In the genomic region with DNA sequence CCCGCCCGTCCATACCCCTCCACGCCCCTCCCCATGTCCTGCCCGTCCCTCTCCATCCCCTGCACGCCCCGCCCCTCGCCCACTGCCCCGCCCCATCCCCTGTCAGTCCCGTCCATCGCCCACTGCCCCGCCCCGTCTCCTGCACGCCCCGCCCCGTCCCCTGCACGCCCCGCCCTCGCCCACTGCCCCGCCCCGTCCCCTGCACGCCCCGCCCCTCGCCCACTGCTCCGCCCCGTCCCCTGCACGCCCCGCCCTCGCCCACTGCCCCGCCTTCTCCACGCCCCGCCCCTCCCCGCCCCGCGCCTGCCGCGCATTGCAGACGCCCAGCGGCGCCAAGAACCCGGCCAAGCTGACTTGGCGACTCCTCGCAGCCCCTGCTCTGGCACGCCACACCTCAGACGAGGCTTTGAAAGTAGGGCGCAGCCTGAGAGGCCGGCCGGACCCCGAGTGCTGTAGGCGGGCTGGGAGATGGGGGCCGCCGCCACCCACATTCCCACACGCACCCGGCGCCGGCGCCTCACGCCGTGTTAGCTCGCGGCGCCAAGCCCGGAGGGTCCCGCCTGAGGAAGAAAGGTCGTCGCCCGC, we compare ENCODE assay signal across 1 cellular context.
TF ChIP-seq lines count a peak whose summit lies in the region.

A gene (plus strand): TSS at position 316 of the 585 bp plus-strand sequence. CDS start 2,410 bp downstream, outside the sequence.

TF ChIP-seq in HEK293, 187 proteins besides CTCF, POLR2A, EP300 and RAD21 (continued from another document and continues in another):
- TF ChIP-seq, protein P1, sequence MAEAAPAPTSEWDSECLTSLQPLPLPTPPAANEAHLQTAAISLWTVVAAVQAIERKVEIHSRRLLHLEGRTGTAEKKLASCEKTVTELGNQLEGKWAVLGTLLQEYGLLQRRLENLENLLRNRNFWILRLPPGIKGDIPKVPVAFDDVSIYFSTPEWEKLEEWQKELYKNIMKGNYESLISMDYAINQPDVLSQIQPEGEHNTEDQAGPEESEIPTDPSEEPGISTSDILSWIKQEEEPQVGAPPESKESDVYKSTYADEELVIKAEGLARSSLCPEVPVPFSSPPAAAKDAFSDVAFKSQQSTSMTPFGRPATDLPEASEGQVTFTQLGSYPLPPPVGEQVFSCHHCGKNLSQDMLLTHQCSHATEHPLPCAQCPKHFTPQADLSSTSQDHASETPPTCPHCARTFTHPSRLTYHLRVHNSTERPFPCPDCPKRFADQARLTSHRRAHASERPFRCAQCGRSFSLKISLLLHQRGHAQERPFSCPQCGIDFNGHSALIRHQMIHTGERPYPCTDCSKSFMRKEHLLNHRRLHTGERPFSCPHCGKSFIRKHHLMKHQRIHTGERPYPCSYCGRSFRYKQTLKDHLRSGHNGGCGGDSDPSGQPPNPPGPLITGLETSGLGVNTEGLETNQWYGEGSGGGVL (tag by site-specific recombination; IDR thresholded peaks at IDR 0.05), result no peak
- no peak for TF ChIP-seq ZBTB20 (tag by site-specific recombination; IDR thresholded peaks at IDR 0.05)
- TF ChIP-seq ZNF610 (tag by site-specific recombination; IDR thresholded peaks at IDR 0.05; ENCODE audit: borderline replicate concordance), result no peak
- TF ChIP-seq, protein P2, sequence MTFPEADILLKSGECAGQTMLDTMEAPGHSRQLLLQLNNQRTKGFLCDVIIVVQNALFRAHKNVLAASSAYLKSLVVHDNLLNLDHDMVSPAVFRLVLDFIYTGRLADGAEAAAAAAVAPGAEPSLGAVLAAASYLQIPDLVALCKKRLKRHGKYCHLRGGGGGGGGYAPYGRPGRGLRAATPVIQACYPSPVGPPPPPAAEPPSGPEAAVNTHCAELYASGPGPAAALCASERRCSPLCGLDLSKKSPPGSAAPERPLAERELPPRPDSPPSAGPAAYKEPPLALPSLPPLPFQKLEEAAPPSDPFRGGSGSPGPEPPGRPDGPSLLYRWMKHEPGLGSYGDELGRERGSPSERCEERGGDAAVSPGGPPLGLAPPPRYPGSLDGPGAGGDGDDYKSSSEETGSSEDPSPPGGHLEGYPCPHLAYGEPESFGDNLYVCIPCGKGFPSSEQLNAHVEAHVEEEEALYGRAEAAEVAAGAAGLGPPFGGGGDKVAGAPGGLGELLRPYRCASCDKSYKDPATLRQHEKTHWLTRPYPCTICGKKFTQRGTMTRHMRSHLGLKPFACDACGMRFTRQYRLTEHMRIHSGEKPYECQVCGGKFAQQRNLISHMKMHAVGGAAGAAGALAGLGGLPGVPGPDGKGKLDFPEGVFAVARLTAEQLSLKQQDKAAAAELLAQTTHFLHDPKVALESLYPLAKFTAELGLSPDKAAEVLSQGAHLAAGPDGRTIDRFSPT (tag by site-specific recombination; IDR thresholded peaks at IDR 0.05), result no peak
- TF ChIP-seq, protein P3, sequence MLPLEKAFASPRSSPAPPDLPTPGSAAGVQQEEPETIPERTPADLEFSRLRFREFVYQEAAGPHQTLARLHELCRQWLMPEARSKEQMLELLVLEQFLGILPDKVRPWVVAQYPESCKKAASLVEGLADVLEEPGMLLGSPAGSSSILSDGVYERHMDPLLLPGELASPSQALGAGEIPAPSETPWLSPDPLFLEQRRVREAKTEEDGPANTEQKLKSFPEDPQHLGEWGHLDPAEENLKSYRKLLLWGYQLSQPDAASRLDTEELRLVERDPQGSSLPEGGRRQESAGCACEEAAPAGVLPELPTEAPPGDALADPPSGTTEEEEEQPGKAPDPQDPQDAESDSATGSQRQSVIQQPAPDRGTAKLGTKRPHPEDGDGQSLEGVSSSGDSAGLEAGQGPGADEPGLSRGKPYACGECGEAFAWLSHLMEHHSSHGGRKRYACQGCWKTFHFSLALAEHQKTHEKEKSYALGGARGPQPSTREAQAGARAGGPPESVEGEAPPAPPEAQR (tag by site-specific recombination; IDR thresholded peaks at IDR 0.05), result no peak
- peak; percentile 41; the same call in 1 of the 2 replicates for TF ChIP-seq ZNF561 (tag by site-specific recombination; IDR thresholded peaks at IDR 0.05; ENCODE audit: borderline replicate concordance)
- no peak for TF ChIP-seq OSR2 (tag by site-specific recombination; IDR thresholded peaks at IDR 0.05)
- TF ChIP-seq ZNF2 (tag by site-specific recombination; IDR thresholded peaks at IDR 0.05), result no peak
- no peak for TF ChIP-seq ZNF311 (tag by site-specific recombination; IDR thresholded peaks at IDR 0.05; ENCODE audit: borderline replicate concordance)
- TF ChIP-seq YY2 (tag by site-specific recombination; IDR thresholded peaks at IDR 0.05), result no peak
- TF ChIP-seq ZNF473 (tag by site-specific recombination; IDR thresholded peaks at IDR 0.05), result no peak
- peak; percentile 19; the same call in 1 of the 2 replicates for TF ChIP-seq EGR2 (tag by site-specific recombination; IDR thresholded peaks at IDR 0.05; ENCODE audit: low read depth)
- TF ChIP-seq, protein P4, sequence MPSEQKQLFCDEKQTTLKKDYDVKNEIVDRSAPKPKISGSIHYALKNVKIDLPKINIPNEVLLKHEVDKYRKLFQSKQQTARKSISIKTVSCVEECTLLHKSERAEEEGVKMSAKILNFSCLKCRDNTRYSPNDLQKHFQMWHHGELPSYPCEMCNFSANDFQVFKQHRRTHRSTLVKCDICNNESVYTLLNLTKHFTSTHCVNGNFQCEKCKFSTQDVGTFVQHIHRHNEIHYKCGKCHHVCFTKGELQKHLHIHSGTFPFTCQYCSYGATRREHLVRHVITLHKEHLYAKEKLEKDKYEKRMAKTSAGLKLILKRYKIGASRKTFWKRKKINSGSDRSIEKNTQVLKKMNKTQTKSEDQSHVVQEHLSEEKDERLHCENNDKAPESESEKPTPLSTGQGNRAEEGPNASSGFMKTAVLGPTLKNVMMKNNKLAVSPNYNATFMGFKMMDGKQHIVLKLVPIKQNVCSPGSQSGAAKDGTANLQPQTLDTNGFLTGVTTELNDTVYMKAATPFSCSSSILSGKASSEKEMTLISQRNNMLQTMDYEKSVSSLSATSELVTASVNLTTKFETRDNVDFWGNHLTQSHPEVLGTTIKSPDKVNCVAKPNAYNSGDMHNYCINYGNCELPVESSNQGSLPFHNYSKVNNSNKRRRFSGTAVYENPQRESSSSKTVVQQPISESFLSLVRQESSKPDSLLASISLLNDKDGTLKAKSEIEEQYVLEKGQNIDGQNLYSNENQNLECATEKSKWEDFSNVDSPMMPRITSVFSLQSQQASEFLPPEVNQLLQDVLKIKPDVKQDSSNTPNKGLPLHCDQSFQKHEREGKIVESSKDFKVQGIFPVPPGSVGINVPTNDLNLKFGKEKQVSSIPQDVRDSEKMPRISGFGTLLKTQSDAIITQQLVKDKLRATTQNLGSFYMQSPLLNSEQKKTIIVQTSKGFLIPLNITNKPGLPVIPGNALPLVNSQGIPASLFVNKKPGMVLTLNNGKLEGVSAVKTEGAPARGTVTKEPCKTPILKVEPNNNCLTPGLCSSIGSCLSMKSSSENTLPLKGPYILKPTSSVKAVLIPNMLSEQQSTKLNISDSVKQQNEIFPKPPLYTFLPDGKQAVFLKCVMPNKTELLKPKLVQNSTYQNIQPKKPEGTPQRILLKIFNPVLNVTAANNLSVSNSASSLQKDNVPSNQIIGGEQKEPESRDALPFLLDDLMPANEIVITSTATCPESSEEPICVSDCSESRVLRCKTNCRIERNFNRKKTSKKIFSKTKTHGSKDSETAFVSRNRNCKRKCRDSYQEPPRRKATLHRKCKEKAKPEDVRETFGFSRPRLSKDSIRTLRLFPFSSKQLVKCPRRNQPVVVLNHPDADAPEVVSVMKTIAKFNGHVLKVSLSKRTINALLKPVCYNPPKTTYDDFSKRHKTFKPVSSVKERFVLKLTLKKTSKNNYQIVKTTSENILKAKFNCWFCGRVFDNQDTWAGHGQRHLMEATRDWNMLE (tag by site-specific recombination; conservative IDR thresholded peaks at IDR 0.05; ENCODE audit: low read depth), result no peak
- TF ChIP-seq ZNF514 (tag by site-specific recombination; IDR thresholded peaks at IDR 0.05), result no peak
- TF ChIP-seq ZNF391 (tag by site-specific recombination; IDR thresholded peaks at IDR 0.05; ENCODE audit: borderline replicate concordance, low read depth), result no peak
- TF ChIP-seq, protein P5, sequence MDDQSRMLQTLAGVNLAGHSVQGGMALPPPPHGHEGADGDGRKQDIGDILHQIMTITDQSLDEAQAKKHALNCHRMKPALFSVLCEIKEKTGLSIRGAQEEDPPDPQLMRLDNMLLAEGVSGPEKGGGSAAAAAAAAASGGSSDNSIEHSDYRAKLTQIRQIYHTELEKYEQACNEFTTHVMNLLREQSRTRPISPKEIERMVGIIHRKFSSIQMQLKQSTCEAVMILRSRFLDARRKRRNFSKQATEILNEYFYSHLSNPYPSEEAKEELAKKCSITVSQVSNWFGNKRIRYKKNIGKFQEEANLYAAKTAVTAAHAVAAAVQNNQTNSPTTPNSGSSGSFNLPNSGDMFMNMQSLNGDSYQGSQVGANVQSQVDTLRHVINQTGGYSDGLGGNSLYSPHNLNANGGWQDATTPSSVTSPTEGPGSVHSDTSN (CRISPR knock-in tag; IDR thresholded peaks at IDR 0.05), result no peak
- TF ChIP-seq KLF16 (tag by site-specific recombination; IDR thresholded peaks at IDR 0.05), result no peak
- no peak for TF ChIP-seq ZNF248 (tag by site-specific recombination; IDR thresholded peaks at IDR 0.05)
- TF ChIP-seq ZBTB48 (tag by site-specific recombination; IDR thresholded peaks at IDR 0.05), result no peak
- TF ChIP-seq, protein P6, sequence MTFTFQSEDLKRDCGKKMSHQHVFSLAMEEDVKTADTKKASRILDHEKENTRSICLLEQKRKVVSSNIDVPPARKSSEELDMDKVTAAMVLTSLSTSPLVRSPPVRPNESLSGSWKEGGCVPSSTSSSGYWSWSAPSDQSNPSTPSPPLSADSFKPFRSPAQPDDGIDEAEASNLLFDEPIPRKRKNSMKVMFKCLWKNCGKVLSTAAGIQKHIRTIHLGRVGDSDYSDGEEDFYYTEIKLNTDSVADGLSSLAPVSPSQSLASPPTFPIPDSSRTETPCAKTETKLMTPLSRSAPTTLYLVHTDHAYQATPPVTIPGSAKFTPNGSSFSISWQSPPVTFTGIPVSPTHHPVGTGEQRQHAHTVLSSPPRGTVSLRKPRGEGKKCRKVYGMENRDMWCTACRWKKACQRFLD (tag by site-specific recombination; IDR thresholded peaks at IDR 0.05), result no peak
- TF ChIP-seq ZNF777 (tag by site-specific recombination; IDR thresholded peaks at IDR 0.05; ENCODE audit: borderline replicate concordance), result peak; percentile 47; the same call in 1 of the 2 replicates
- TF ChIP-seq, protein P7, sequence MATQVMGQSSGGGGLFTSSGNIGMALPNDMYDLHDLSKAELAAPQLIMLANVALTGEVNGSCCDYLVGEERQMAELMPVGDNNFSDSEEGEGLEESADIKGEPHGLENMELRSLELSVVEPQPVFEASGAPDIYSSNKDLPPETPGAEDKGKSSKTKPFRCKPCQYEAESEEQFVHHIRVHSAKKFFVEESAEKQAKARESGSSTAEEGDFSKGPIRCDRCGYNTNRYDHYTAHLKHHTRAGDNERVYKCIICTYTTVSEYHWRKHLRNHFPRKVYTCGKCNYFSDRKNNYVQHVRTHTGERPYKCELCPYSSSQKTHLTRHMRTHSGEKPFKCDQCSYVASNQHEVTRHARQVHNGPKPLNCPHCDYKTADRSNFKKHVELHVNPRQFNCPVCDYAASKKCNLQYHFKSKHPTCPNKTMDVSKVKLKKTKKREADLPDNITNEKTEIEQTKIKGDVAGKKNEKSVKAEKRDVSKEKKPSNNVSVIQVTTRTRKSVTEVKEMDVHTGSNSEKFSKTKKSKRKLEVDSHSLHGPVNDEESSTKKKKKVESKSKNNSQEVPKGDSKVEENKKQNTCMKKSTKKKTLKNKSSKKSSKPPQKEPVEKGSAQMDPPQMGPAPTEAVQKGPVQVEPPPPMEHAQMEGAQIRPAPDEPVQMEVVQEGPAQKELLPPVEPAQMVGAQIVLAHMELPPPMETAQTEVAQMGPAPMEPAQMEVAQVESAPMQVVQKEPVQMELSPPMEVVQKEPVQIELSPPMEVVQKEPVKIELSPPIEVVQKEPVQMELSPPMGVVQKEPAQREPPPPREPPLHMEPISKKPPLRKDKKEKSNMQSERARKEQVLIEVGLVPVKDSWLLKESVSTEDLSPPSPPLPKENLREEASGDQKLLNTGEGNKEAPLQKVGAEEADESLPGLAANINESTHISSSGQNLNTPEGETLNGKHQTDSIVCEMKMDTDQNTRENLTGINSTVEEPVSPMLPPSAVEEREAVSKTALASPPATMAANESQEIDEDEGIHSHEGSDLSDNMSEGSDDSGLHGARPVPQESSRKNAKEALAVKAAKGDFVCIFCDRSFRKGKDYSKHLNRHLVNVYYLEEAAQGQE (tag by site-specific recombination; IDR thresholded peaks at IDR 0.05), result no peak
- no peak for TF ChIP-seq ZNF366 (tag by site-specific recombination; conservative IDR thresholded peaks at IDR 0.05)
- TF ChIP-seq, protein P8, sequence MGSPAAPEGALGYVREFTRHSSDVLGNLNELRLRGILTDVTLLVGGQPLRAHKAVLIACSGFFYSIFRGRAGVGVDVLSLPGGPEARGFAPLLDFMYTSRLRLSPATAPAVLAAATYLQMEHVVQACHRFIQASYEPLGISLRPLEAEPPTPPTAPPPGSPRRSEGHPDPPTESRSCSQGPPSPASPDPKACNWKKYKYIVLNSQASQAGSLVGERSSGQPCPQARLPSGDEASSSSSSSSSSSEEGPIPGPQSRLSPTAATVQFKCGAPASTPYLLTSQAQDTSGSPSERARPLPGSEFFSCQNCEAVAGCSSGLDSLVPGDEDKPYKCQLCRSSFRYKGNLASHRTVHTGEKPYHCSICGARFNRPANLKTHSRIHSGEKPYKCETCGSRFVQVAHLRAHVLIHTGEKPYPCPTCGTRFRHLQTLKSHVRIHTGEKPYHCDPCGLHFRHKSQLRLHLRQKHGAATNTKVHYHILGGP (tag by site-specific recombination; IDR thresholded peaks at IDR 0.05), result no peak
- no peak for TF ChIP-seq ZNF404 (tag by site-specific recombination; IDR thresholded peaks at IDR 0.05)
- TF ChIP-seq, protein P9, sequence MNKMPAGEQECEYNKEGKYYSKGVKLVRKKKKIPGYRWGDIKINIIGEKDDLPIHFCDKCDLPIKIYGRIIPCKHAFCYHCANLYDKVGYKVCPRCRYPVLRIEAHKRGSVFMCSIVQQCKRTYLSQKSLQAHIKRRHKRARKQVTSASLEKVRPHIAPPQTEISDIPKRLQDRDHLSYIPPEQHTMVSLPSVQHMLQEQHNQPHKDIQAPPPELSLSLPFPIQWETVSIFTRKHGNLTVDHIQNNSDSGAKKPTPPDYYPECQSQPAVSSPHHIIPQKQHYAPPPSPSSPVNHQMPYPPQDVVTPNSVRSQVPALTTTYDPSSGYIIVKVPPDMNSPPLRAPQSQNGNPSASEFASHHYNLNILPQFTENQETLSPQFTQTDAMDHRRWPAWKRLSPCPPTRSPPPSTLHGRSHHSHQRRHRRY (tag by site-specific recombination; IDR thresholded peaks at IDR 0.05), result no peak
- TF ChIP-seq, protein P10, sequence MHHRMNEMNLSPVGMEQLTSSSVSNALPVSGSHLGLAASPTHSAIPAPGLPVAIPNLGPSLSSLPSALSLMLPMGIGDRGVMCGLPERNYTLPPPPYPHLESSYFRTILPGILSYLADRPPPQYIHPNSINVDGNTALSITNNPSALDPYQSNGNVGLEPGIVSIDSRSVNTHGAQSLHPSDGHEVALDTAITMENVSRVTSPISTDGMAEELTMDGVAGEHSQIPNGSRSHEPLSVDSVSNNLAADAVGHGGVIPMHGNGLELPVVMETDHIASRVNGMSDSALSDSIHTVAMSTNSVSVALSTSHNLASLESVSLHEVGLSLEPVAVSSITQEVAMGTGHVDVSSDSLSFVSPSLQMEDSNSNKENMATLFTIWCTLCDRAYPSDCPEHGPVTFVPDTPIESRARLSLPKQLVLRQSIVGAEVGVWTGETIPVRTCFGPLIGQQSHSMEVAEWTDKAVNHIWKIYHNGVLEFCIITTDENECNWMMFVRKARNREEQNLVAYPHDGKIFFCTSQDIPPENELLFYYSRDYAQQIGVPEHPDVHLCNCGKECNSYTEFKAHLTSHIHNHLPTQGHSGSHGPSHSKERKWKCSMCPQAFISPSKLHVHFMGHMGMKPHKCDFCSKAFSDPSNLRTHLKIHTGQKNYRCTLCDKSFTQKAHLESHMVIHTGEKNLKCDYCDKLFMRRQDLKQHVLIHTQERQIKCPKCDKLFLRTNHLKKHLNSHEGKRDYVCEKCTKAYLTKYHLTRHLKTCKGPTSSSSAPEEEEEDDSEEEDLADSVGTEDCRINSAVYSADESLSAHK (tag by site-specific recombination; IDR thresholded peaks at IDR 0.05), result no peak
